ENCODE assay signal across 8 cellular contexts in the genomic region with DNA sequence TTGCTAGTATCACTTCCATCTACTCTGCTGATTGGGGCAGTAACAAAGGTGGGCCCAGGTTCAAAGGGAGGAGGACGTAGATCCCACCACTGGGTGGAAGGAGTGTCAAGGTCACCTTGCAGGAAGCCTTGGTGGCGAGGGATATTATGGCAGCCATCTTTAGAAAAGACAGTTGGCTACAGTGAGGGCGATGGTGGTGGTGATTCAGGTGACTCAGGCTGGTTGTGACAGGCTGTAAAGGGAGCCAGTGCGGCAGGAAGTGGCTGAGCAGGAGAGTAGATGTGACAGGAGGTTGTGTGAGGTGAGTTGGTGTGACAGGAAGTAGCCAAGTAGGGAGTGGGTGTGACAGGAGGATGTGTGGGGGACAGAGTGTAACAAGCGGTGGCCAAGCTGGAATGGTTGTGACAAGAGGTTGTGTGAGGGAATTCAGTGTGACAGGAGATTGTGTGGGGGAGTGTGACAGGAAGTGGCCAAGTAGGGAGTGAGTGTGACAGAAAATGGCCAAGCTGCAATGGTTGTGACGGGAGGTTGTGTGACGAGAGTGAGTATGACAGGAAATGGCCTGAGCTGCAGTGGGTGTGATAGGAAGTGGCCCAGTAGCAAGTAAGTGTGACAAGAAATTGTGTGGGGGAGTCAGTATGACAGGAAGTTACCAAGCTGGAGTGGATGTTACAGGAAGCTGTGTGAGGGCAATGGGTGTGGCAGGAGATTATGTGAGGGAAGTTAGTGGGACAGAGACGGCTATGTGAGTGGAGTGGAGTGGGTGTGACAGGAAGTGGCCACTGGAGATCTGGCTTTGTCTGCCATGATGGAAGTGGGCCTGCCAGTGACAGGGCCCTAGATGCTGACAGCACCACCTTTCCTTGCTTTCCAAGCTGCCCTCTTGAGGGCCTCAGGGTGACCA. TPM values are rescaled to one million over a fixed set of nuclear protein-coding genes. Genes with fewer than 3 reads are reported as not detected.
DNase-seq lines count a peak whose midpoint lies in the region; ATAC-seq and TF ChIP-seq lines count a peak whose summit lies in the region.

No MANE protein-coding gene starts in this region.

- H3K4me3 Mint-ChIP-seq in endothelial cell (ENCODE audit: unreplicated experiment): peak overlapping the region; percentile 27

- H3K27ac Mint-ChIP-seq in endothelial cell (ENCODE audit: unreplicated experiment): peak overlapping the region; percentile 62

- no peaks in the 10 kb centered on the region for H3K36me3 Mint-ChIP-seq in endothelial cell (ENCODE audit: low read depth, unreplicated experiment)

- DNase-seq in activated CD4-positive, alpha-beta T cell treated with anti-CD3 and anti-CD28 coated beads for 1 hour: peak; percentile 29
- DNase-seq in endothelial cell (ENCODE audit: low spot score) (no peak), DMS153 (lab: John Stamatoyannopoulos, UW) (no peak), NCI-H187 (lab: John Stamatoyannopoulos, UW) (no peak), NCI-H2029 (lab: John Stamatoyannopoulos, UW) (no peak)
- DNase-seq in stimulated activated CD8-positive, alpha-beta memory T cell treated with anti-CD3 and anti-CD28 coated beads, Interleukin-2, amount 100 ng/mL, for 48 hours (ENCODE audit: low read depth in 2 of 2): peak; percentile 23 to 55

- TF ChIP-seq CTCF in endothelial cell (IDR thresholded peaks at IDR 0.05; ENCODE audit: unreplicated experiment): no peak

- H3K4me1 Mint-ChIP-seq in endothelial cell (ENCODE audit: unreplicated experiment): peaks cover 26% of the 10 kb centered on the region

- H3K9me3 Mint-ChIP-seq in endothelial cell (ENCODE audit: unreplicated experiment): no peaks in the 10 kb centered on the region

- ATAC-seq in HG03175 (IDR thresholded peaks at IDR 0.05; ENCODE audit: unreplicated experiment): peak; percentile 61
- no peak for ATAC-seq in GM18868 (IDR thresholded peaks at IDR 0.05; ENCODE audit: unreplicated experiment)

- H3K27me3 Mint-ChIP-seq in endothelial cell (ENCODE audit: unreplicated experiment): peaks cover 8% of the 10 kb centered on the region

RNA-seq across cellular contexts. Expression of gene CUX2, which starts 22.9 kb away (rescaled TPM):
- total RNA-seq in endothelial cell (ENCODE audit: unreplicated experiment): 0.67 TPM

Comparison
In these comparisons a context has a peak if more than half of its experiments do, and no peak if none do; other contexts are left out.
1. DNase-seq: peak in activated CD4-positive, alpha-beta T cell treated with anti-CD3 and anti-CD28 coated beads for 1 hour (single experiment) and stimulated activated CD8-positive, alpha-beta memory T cell treated with anti-CD3 and anti-CD28 coated beads, Interleukin-2, amount 100 ng/mL, for 48 hours (2 of 2); none in endothelial cell (single experiment), DMS153 (single experiment), NCI-H187 (0 of 2) and NCI-H2029 (single experiment).